In the genomic region with DNA sequence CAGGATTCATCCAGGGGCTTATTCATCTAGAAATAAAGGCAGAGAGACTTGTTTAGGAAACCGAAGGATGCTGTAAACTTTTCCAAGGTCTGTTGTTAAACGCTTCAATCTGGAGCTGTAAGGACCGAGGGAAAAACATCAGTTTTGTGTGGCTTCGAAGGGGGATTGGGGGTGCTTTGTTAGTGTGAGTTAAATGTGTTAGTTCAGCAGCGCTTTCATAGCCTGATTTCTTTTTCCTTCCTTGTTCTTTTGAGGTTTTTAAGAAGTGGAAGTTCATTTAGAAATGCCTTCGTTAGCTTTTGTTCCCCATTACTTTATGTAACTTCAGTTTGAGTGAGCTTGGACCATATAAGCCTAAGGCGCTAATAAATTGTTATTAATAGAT, we compare ENCODE assay signal across 9 cellular contexts. TPM values are rescaled to one million over a fixed set of nuclear protein-coding genes. Genes with fewer than 3 reads are reported as not detected.
DNase-seq lines count a peak whose midpoint lies in the region; ATAC-seq and TF ChIP-seq lines count a peak whose summit lies in the region.
"Had no signal": no experiment of that assay in that cellular context is flagged by ENCODE, and none has a peak within 500 bp of the region (broad histone marks: within the 10 kb centered on the region; RNA-seq: fewer than 3 reads in every experiment).

No MANE protein-coding gene starts in this region.

- no peak for ATAC-seq in HG03097 (IDR thresholded peaks at IDR 0.05; ENCODE audit: low FRiP score, unreplicated experiment)

- no peaks in the 10 kb centered on the region for H3K9me2 ChIP-seq in SU-DHL-6 (replicated peaks; ENCODE audit: insufficient read depth, low read length)

- H3K27ac ChIP-seq in SU-DHL-6 (ENCODE audit: low read depth, low read length) (no peak overlapping the region), fibroblast of lung (ENCODE audit: insufficient read depth, low read length) (no peak overlapping the region), sigmoid colon (peak overlapping the region in 3 of 4 donors; percentile 89 to 93 (median 90))

- H4K20me1 ChIP-seq in SU-DHL-6 (ENCODE audit: low read depth, low read length) (peaks cover 11% of the 10 kb centered on the region; the same call in 1 of the 2 replicates), fibroblast of lung (ENCODE audit: control insufficient read depth, extremely low read depth, insufficient read depth, low read length) (no peaks in the 10 kb centered on the region)

- TF ChIP-seq POLR2A in sigmoid colon (IDR thresholded peaks at IDR 0.05) = no peak

- no peak for TF ChIP-seq CTCF in SU-DHL-6 (IDR thresholded peaks at IDR 0.05; ENCODE audit: insufficient read depth, low read length, poor library complexity, severe bottlenecking)
- TF ChIP-seq CTCF in fibroblast of lung (conservative IDR thresholded peaks at IDR 0.05 in 1 of 2, IDR thresholded peaks at IDR 0.05 in 1 of 2; ENCODE audit: low read depth in 1 of 2, low read length in 2 of 2) = no peak
- no peak for TF ChIP-seq CTCF in sigmoid colon (IDR thresholded peaks at IDR 0.05)

- WGBS in sigmoid colon, 2 donors = 27 to 31% methylated on average over 7 of the region's 7 CpGs

- H3K27me3 ChIP-seq in HAP-1 (ENCODE audit: low read depth) (no peaks in the 10 kb centered on the region), SU-DHL-6 (ENCODE audit: low read length) (no peaks in the 10 kb centered on the region), fibroblast of lung (ENCODE audit: control insufficient read depth, insufficient read depth, low read length) (no peaks in the 10 kb centered on the region), sigmoid colon (no peaks in the 10 kb centered on the region)

- H3K9me3 ChIP-seq in HAP-1 (no peaks in the 10 kb centered on the region), SU-DHL-6 (ENCODE audit: insufficient read depth, low read length) (no peaks in the 10 kb centered on the region), fibroblast of lung (ENCODE audit: control insufficient read depth, insufficient read depth, low read depth, low read length) (no peaks in the 10 kb centered on the region), sigmoid colon (no peaks in the 10 kb centered on the region)

- peak overlapping the region; percentile 91 for H3K4me2 ChIP-seq in SU-DHL-6 (ENCODE audit: low read depth, low read length, poor library complexity, severe bottlenecking)
- peak overlapping the region; percentile 39 for H3K4me2 ChIP-seq in fibroblast of lung (ENCODE audit: extremely low read depth, insufficient read depth, low read length)

- in situ Hi-C loops in HAP-1 (cut with MboI; ENCODE audit: low sequenced_read_pairs) = no loop called here

- H3K79me2 ChIP-seq in SU-DHL-6 (ENCODE audit: insufficient read depth, low read length) = peaks cover 39% of the 10 kb centered on the region
- peaks cover 15% of the 10 kb centered on the region for H3K79me2 ChIP-seq in fibroblast of lung (ENCODE audit: control insufficient read depth, insufficient read depth, low read length)

- H3K4me3 ChIP-seq in HAP-1 (peak overlapping the region; percentile 72), SU-DHL-6 (ENCODE audit: insufficient read depth, low read length, poor library complexity, severe bottlenecking) (peak overlapping the region; percentile 90), fibroblast of lung (replicated peaks in 1 of 4; ENCODE audit: control extremely low read depth in 1 of 4, insufficient read depth in 1 of 4, low read depth in 3 of 4, low read length in 4 of 4) (peak overlapping the region in 3 of 4 experiments; percentile 26 to 97 (median 88)), sigmoid colon (peak overlapping the region; percentile 67 to 89 (median 79))

- H2AFZ ChIP-seq in SU-DHL-6 (ENCODE audit: low read depth, low read length, severe bottlenecking) = no peak overlapping the region
- no peak overlapping the region for H2AFZ ChIP-seq in fibroblast of lung (ENCODE audit: low read length)

- no peak for TF ChIP-seq EP300 in sigmoid colon (IDR thresholded peaks at IDR 0.05)

- peaks cover 14% of the 10 kb centered on the region for H3F3A ChIP-seq in SU-DHL-6 (ENCODE audit: insufficient read depth)

- DNase-seq in HAP-1 (ENCODE audit: low spot score in 2 of 2) (no peak), fibroblast of lung (ENCODE audit: low read depth in 2 of 2) (no peak), sigmoid colon (no peak), DMS79 (lab: John Stamatoyannopoulos, UW) (no peak), NCI-H446 (lab: John Stamatoyannopoulos, UW) (no peak)
- no peak for DNase-seq in stimulated activated CD4-positive, alpha-beta T cell treated with anti-CD3 and anti-CD28 coated beads, Interleukin-1b, Interleukin-23, amount 100 ng/mL, for 48 hours
- DNase-seq: HCEC 1CT had no signal

- H3K4me1 ChIP-seq in HAP-1 (peaks cover 20% of the 10 kb centered on the region), fibroblast of lung (ENCODE audit: control insufficient read depth, extremely low read depth, insufficient read depth, low read length) (no peaks in the 10 kb centered on the region), sigmoid colon (peaks cover 0 to 38% (median 25%) of the 10 kb centered on the region in 4 donors)

- no peaks in the 10 kb centered on the region for H3K36me3 ChIP-seq in HAP-1 (replicated peaks)
- H3K36me3 ChIP-seq in SU-DHL-6 (ENCODE audit: low read length) = no peaks in the 10 kb centered on the region
- H3K36me3 ChIP-seq in fibroblast of lung (ENCODE audit: control insufficient read depth, insufficient read depth, low read length) = no peaks in the 10 kb centered on the region
- no peaks in the 10 kb centered on the region for H3K36me3 ChIP-seq in sigmoid colon

- H3K9ac ChIP-seq in SU-DHL-6 (ENCODE audit: low read length) (peak overlapping the region; percentile 86), fibroblast of lung (ENCODE audit: insufficient read depth, low read length) (no peak overlapping the region)

- intact Hi-C loops in sigmoid colon (cut with DNase I) = no loop called here

RNA-seq across cellular contexts. Expression of gene ANKS1A, which starts 1.5 kb away (rescaled TPM):
- total RNA-seq in fibroblast of lung (5.1 and 7.8 TPM in 2 replicates), sigmoid colon (10 to 100 TPM; 37.8 to 60.1 (median 41.0) TPM)
- polyA plus RNA-seq in fibroblast of lung (3.4 and 3.6 TPM in 2 replicates), sigmoid colon (10 to 100 TPM in 2 of 3 donors, 1 to 10 TPM in 1; 9.0 to 17.5 (median 11.3) TPM)
- polyA plus RNA-seq in fibroblast of lung (2012) = 5.6 and 6.5 TPM in 2 replicates
- polyA minus RNA-seq in fibroblast of lung (ENCODE audit: low replicate concordance) = 16.0 and 19.2 TPM in 2 replicates

RNA-seq across cellular contexts. Expression of gene TAF11, which starts 2.7 kb away (rescaled TPM):
- total RNA-seq in fibroblast of lung (13.9 and 16.9 TPM in 2 replicates), sigmoid colon (10 to 100 TPM; 31.0 to 37.7 (median 31.4) TPM)
- polyA plus RNA-seq in fibroblast of lung (23.6 and 35.6 TPM in 2 replicates), sigmoid colon (10 to 100 TPM; 34.0 to 47.9 (median 36.0) TPM)
- polyA plus RNA-seq in fibroblast of lung (2012) = 17.9 and 23.5 TPM in 2 replicates
- polyA minus RNA-seq in fibroblast of lung (ENCODE audit: low replicate concordance) = 6.8 and 9.7 TPM in 2 replicates

Comparison
In these comparisons a context has a peak if more than half of its experiments do, and no peak if none do; other contexts are left out.
1. H3K27ac ChIP-seq: peak in sigmoid colon (3 of 4); none in SU-DHL-6 (single experiment) and fibroblast of lung (single experiment).
2. Peak in every context shown above with its lines, with median percentiles within 50 percentile points of each other: H3K4me3 ChIP-seq.